1 cellular context compared by ENCODE assay signal in genomic region chr16:47726031-47726675, GRCh38.
TF ChIP-seq lines count a peak whose summit lies in the region.

No MANE protein-coding gene starts in this region.

TF ChIP-seq in IMR-90, 13 proteins besides CTCF, POLR2A, EP300 and RAD21 (continued from another document):
- no peak for TF ChIP-seq ELK1 (IDR thresholded peaks at IDR 0.05; ENCODE audit: borderline replicate concordance, low read depth, low read length)
